ENCODE assay signal across 22 cellular contexts in the genomic region with DNA sequence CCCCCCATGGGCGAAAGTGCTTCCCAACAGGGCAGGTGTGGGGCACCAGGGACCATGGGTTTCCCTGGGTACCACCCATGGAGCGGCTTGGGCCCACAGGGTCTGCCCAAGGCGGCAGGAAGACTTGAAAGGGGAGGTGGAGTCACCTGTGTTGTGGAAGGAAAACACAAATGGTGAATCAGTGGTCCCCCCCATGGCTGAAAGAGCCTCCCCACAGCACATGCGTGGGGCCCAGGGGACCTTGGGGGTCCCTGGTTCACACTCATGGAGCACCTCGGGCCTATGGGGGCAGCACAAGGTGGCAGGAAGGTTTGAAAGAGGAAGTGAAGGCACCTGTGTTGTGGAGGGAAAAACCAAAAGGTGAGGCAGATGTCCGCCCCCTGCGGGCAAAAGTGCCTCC.
"Had no signal": no experiment of that assay in that cellular context is flagged by ENCODE, and none has a peak within 500 bp of the region (broad histone marks: within the 10 kb centered on the region; RNA-seq: fewer than 3 reads in every experiment).

No MANE protein-coding gene starts in this region.

- H3K36me3 Mint-ChIP-seq: activated CD8-positive, alpha-beta memory T cell treated with anti-CD3 and anti-CD28 coated beads, Interleukin-2, amount 10 ng/mL, durations not matched to agents 7 days and 5 days; brain had no signal

- FAIRE-seq: colon, frontal cortex, keratinocyte, TTC549 had no signal

- DNase-seq: activated CD4-positive, alpha-beta memory T cell treated with anti-CD3 and anti-CD28 coated beads, Interleukin-2, amount 10 ng/mL, durations not matched to agents 7 days and 5 days; activated CD4-positive, alpha-beta T cell treated with anti-CD3 and anti-CD28 coated beads for 48 hours; activated CD8-positive, alpha-beta memory T cell treated with anti-CD3 and anti-CD28 coated beads, Interleukin-2, amount 10 ng/mL, durations not matched to agents 7 days and 5 days; activated naive CD4-positive, alpha-beta T cell treated with Interleukin-2 at 50 U/mL for 16 hours; activated naive CD8-positive, alpha-beta T cell treated with anti-CD3 and anti-CD28 coated beads, Interleukin-2, amount 50 U/mL, for 24 hours; hypothalamus; mammary epithelial cell; occipital lobe; stimulated activated CD4-positive, alpha-beta T cell treated with anti-CD3 and anti-CD28 coated beads, Interleukin-4, amount 100 ng/mL, for 1 hour had no signal

- H3K27me3 Mint-ChIP-seq: activated CD4-positive, alpha-beta memory T cell treated with anti-CD3 and anti-CD28 coated beads, Interleukin-2, amount 10 ng/mL, durations not matched to agents 7 days and 5 days; activated CD8-positive, alpha-beta memory T cell treated with anti-CD3 and anti-CD28 coated beads, Interleukin-2, amount 10 ng/mL, durations not matched to agents 7 days and 5 days; activated naive CD8-positive, alpha-beta T cell treated with anti-CD3 and anti-CD28 coated beads, Interleukin-2, amount 50 U/mL, for 24 hours; brain had no signal

- H3K27ac ChIP-seq: left lung, prostate gland, skin epidermis, thoracic aorta had no signal

- H3K27ac Mint-ChIP-seq: activated CD4-positive, alpha-beta memory T cell treated with anti-CD3 and anti-CD28 coated beads, Interleukin-2, amount 10 ng/mL, durations not matched to agents 7 days and 5 days; activated CD8-positive, alpha-beta memory T cell treated with anti-CD3 and anti-CD28 coated beads, Interleukin-2, amount 10 ng/mL, durations not matched to agents 7 days and 5 days; activated naive CD8-positive, alpha-beta T cell treated with anti-CD3 and anti-CD28 coated beads, Interleukin-2, amount 50 U/mL, for 24 hours; activated T-helper 2 cell treated with anti-CD3 and anti-CD28 coated beads, Interferon-gamma antibody, Interleukin-2, Interleukin-4, amounts not matched to agents 10 μg/mL and 5 μg/mL and 100 μg/mL, durations not matched to agents 14 hours and 24 hours and 36 hours; brain; T-helper 2 cell treated with Interferon-gamma antibody and Interleukin-4, amounts not matched to agents 5 μg/mL and 100 μg/mL, for 36 hours; WTC11 had no signal

- H3K4me3 Mint-ChIP-seq: activated CD4-positive, alpha-beta memory T cell treated with anti-CD3 and anti-CD28 coated beads, Interleukin-2, amount 10 ng/mL, durations not matched to agents 7 days and 5 days; activated CD8-positive, alpha-beta memory T cell treated with anti-CD3 and anti-CD28 coated beads, Interleukin-2, amount 10 ng/mL, durations not matched to agents 7 days and 5 days; activated naive CD8-positive, alpha-beta T cell treated with anti-CD3 and anti-CD28 coated beads, Interleukin-2, amount 50 U/mL, for 24 hours; brain; T-helper 2 cell treated with Interferon-gamma antibody and Interleukin-4, amounts not matched to agents 5 μg/mL and 100 μg/mL, for 36 hours; WTC11 had no signal

- H3K36me3 ChIP-seq: left lung, prostate gland, thoracic aorta had no signal

- ATAC-seq: activated CD8-positive, alpha-beta memory T cell treated with anti-CD3 and anti-CD28 coated beads, Interleukin-2, amount 10 ng/mL, durations not matched to agents 7 days and 5 days; activated naive CD8-positive, alpha-beta T cell treated with anti-CD3 and anti-CD28 coated beads, Interleukin-2, amount 50 U/mL, for 24 hours; left lung; right cardiac atrium; WTC11 had no signal

- H3K9me3 ChIP-seq: prostate gland had no signal

- H3K4me3 ChIP-seq: left lung, prostate gland, skin epidermis, thoracic aorta had no signal

- H3K27me3 ChIP-seq: left lung had no signal

- H3K4me1 Mint-ChIP-seq: activated CD4-positive, alpha-beta memory T cell treated with anti-CD3 and anti-CD28 coated beads, Interleukin-2, amount 10 ng/mL, durations not matched to agents 7 days and 5 days; activated CD8-positive, alpha-beta memory T cell treated with anti-CD3 and anti-CD28 coated beads, Interleukin-2, amount 10 ng/mL, durations not matched to agents 7 days and 5 days; activated naive CD8-positive, alpha-beta T cell treated with anti-CD3 and anti-CD28 coated beads, Interleukin-2, amount 50 U/mL, for 24 hours; brain; WTC11 had no signal

- H3K4me1 ChIP-seq: left lung, prostate gland had no signal
